9 cellular contexts compared by ENCODE assay signal in the genomic region with DNA sequence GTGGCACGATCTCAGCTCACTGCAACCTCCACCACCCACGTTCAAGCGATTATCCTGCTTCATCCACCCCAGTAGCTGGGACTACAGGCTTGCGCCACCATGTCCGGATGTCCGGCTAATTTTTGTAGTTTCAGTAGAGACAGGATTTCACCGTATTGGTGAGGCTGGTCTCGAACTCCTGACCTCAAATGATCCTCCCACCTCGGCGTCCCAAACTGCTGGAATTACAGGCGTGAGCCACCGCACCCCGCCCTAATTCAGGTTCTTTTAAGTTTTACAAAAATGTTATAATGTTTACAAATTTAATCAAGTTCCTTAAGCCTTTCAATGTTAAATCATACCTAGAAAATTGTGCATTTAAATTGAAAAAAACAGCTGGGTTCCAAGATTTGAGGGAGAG. TPM values are rescaled to one million over a fixed set of nuclear protein-coding genes. Genes with fewer than 3 reads are reported as not detected.
"Had no signal": no experiment of that assay in that cellular context is flagged by ENCODE, and none has a peak within 500 bp of the region (broad histone marks: within the 10 kb centered on the region; RNA-seq: fewer than 3 reads in every experiment).

No MANE protein-coding gene starts in this region.

- H3K9me3 Mint-ChIP-seq: IgD-negative memory B cell had no signal

- DNase-seq: IMR-90, KBM-7, KG1 had no signal

- H3K27ac ChIP-seq: HL-60 had no signal

- H3K27me3 Mint-ChIP-seq: IgD-negative memory B cell had no signal

- H3K4me3 Mint-ChIP-seq: IgD-negative memory B cell had no signal

- H3K4me3 ChIP-seq: K562 had no signal

RNA-seq across cellular contexts. Expression of gene GJD3, which starts 13.3 kb away (rescaled TPM):
- total RNA-seq: HepG2, HT-29, HT1080, IMR-90 had no signal
- polyA plus RNA-seq: HepG2, IgD-negative memory B cell had no signal

RNA-seq across cellular contexts. Expression of gene TOP2A, which starts 39.9 kb away (rescaled TPM):
- polyA plus RNA-seq: IgD-negative memory B cell had no signal
